In genomic region chr6:151639750-151640149, GRCh38 we compare ENCODE assay signal across 11 cellular contexts.
"Had no signal": no experiment of that assay in that cellular context is flagged by ENCODE, and none has a peak within 500 bp of the region (broad histone marks: within the 10 kb centered on the region; RNA-seq: fewer than 3 reads in every experiment).

No MANE protein-coding gene starts in this region.

- H3K9me3 ChIP-seq: HAP-1 had no signal

- H3K4me3 ChIP-seq: GM23248, GM23338, HAP-1 had no signal

- H3K9ac ChIP-seq: GM23248 had no signal

- H3K4me1 ChIP-seq: HAP-1 had no signal

- H3K4me2 ChIP-seq: GM23338 had no signal

- ATAC-seq: GM23338, HCT116 had no signal

- H3K36me3 ChIP-seq: HAP-1 had no signal

- FAIRE-seq: H1, H54 had no signal

- DNase-seq: GM23248, GOT3, H7, H9, HCEC 1CT, HFFc6 had no signal

- H2AFZ ChIP-seq: GM23248, GM23338 had no signal

- H3K27ac ChIP-seq: GM23248 had no signal
